ENCODE assay signal across 19 cellular contexts in the genomic region with DNA sequence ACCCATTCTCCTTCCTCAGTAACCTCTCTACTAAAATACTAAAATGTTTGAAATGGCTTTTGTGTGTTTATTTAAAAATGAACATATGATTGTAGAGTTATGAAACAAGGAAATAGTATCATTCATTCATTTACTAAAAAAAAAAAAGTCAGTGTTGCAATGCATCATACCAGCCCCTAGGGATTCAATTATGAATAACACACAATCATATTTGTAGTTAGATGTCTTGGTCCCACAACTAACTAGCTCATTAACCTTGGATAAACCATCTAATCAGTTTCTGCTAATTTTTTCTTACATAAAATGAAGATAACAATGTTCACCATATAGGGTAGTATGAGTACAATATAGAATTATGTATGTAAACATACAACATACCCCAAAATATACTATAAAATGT.
A peak's percentile ranks its signal among the peaks of the same experiment; 100 is the strongest.
DNase-seq lines count a peak whose midpoint lies in the region; ATAC-seq and TF ChIP-seq lines count a peak whose summit lies in the region.
"Had no signal": no experiment of that assay in that cellular context is flagged by ENCODE, and none has a peak within 500 bp of the region (broad histone marks: within the 10 kb centered on the region; RNA-seq: fewer than 3 reads in every experiment).

No MANE protein-coding gene starts in this region.

- H3K9me3 ChIP-seq in GM23248 (ENCODE audit: low read depth), result no peaks in the 10 kb centered on the region
- no peaks in the 10 kb centered on the region for H3K9me3 ChIP-seq in endodermal cell (ENCODE audit: control insufficient read depth, low read length)
- no peaks in the 10 kb centered on the region for H3K9me3 ChIP-seq in smooth muscle cell (replicated peaks; ENCODE audit: low read depth)
- H3K9me3 ChIP-seq: A549 had no signal

- H3K9me3 Mint-ChIP-seq in endodermal cell, result no peaks in the 10 kb centered on the region
- peaks cover 6% of the 10 kb centered on the region for H3K9me3 Mint-ChIP-seq in mesothelial cell of epicardium
- H3K9me3 Mint-ChIP-seq in activated CD4-positive, alpha-beta T cell treated with anti-CD3 and anti-CD28 coated beads for 36 hours (ENCODE audit: low read depth), result peaks cover 7% of the 10 kb centered on the region
- H3K9me3 Mint-ChIP-seq: GM23338 had no signal

- H3K27ac ChIP-seq in GM23248 (no peak overlapping the region), endodermal cell (ENCODE audit: low read depth, low read length) (no peak overlapping the region), smooth muscle cell (ENCODE audit: low read depth) (no peak overlapping the region)
- H3K27ac ChIP-seq: A549 had no signal

- H3K27ac Mint-ChIP-seq in endodermal cell, result no peak overlapping the region
- no peak overlapping the region for H3K27ac Mint-ChIP-seq in mesothelial cell of epicardium
- no peak overlapping the region for H3K27ac Mint-ChIP-seq in activated CD4-positive, alpha-beta T cell treated with anti-CD3 and anti-CD28 coated beads for 36 hours
- H3K27ac Mint-ChIP-seq: CD4-positive, alpha-beta memory T cell; GM23338; H9 had no signal

- DNase-seq in GM23248 (peak; percentile 5), endodermal cell (no peak), mesothelial cell of epicardium (ENCODE audit: low spot score in 2 of 2, unreplicated experiment in 2 of 2) (no peak), smooth muscle cell (lab: John Stamatoyannopoulos, UW; ENCODE audit: unreplicated experiment) (no peak), HuH-7 (ENCODE audit: low spot score) (no peak), NCI-H2081 treated with DMSO at 0.1 percent for 48 hours (lab: John Stamatoyannopoulos, UW) (no peak)
- no peak for DNase-seq in activated CD4-positive, alpha-beta T cell treated with anti-CD3 and anti-CD28 coated beads for 36 hours
- DNase-seq: 8988T; C1 segment of cervical spinal cord; Calu3; CD4-positive, alpha-beta memory T cell; COR-L47; DMS53; GF-D8; H9 had no signal

- ATAC-seq in activated CD4-positive, alpha-beta T cell treated with anti-CD3 and anti-CD28 coated beads for 36 hours, result no peak
- ATAC-seq in GM19467 (IDR thresholded peaks at IDR 0.05; ENCODE audit: unreplicated experiment), result no peak
- ATAC-seq: A549, HCT116 had no signal

- TF ChIP-seq CTCF in endodermal cell (conservative IDR thresholded peaks at IDR 0.05) (peak; percentile 53), mesothelial cell of epicardium (IDR thresholded peaks at IDR 0.05; ENCODE audit: unreplicated experiment) (peak; percentile 38), smooth muscle cell (IDR thresholded peaks at IDR 0.05; ENCODE audit: borderline replicate concordance, insufficient read depth, poor library complexity, severe bottlenecking) (peak; percentile 5)

- H3K4me1 ChIP-seq in GM23248 (ENCODE audit: insufficient read depth) (no peaks in the 10 kb centered on the region), endodermal cell (ENCODE audit: control insufficient read depth, insufficient read depth, low read length) (no peaks in the 10 kb centered on the region), smooth muscle cell (ENCODE audit: low read depth) (peaks cover 11% of the 10 kb centered on the region)
- H3K4me1 ChIP-seq: A549 had no signal

- H3K9ac ChIP-seq in GM23248 (no peak overlapping the region), endodermal cell (ENCODE audit: extremely low read depth, low read length, poor library complexity, severe bottlenecking) (no peak overlapping the region), smooth muscle cell (ENCODE audit: low read depth) (no peak overlapping the region)

- H3K4me3 Mint-ChIP-seq in endodermal cell (no peak overlapping the region), mesothelial cell of epicardium (no peak overlapping the region)
- no peak overlapping the region for H3K4me3 Mint-ChIP-seq in activated CD4-positive, alpha-beta T cell treated with anti-CD3 and anti-CD28 coated beads for 36 hours
- H3K4me3 Mint-ChIP-seq: CD4-positive, alpha-beta memory T cell; GM23338; H9 had no signal

- no peaks in the 10 kb centered on the region for H3K36me3 Mint-ChIP-seq in endodermal cell (ENCODE audit: low read depth)
- H3K36me3 Mint-ChIP-seq in mesothelial cell of epicardium, result no peaks in the 10 kb centered on the region
- H3K36me3 Mint-ChIP-seq in activated CD4-positive, alpha-beta T cell treated with anti-CD3 and anti-CD28 coated beads for 36 hours (ENCODE audit: low read depth), result no peaks in the 10 kb centered on the region
- H3K36me3 Mint-ChIP-seq: CD4-positive, alpha-beta memory T cell had no signal

- H2AFZ ChIP-seq in GM23248, result no peak overlapping the region
- no peak overlapping the region for H2AFZ ChIP-seq in smooth muscle cell (ENCODE audit: low read depth)
- H2AFZ ChIP-seq: GM23338 had no signal

- H3K4me1 Mint-ChIP-seq in endodermal cell, result peaks cover 6% of the 10 kb centered on the region
- no peaks in the 10 kb centered on the region for H3K4me1 Mint-ChIP-seq in mesothelial cell of epicardium
- H3K4me1 Mint-ChIP-seq in activated CD4-positive, alpha-beta T cell treated with anti-CD3 and anti-CD28 coated beads for 36 hours, result no peaks in the 10 kb centered on the region
- H3K4me1 Mint-ChIP-seq: CD4-positive, alpha-beta memory T cell had no signal

- H3K4me2 ChIP-seq in GM23248 (ENCODE audit: unreplicated experiment) (no peak overlapping the region), smooth muscle cell (no peak overlapping the region)
- H3K4me2 ChIP-seq: A549, GM23338 had no signal

- in situ Hi-C loops in GM23248 (cut with MboI), result no loop called here

- no peak overlapping the region for H3K4me3 ChIP-seq in GM23248
- H3K4me3 ChIP-seq in endodermal cell (ENCODE audit: low read length), result no peak overlapping the region
- no peak overlapping the region for H3K4me3 ChIP-seq in smooth muscle cell
- H3K4me3 ChIP-seq: A549, GM23338 had no signal

- H4K20me1 ChIP-seq in GM23248 (ENCODE audit: insufficient read depth), result no peaks in the 10 kb centered on the region
- no peaks in the 10 kb centered on the region for H4K20me1 ChIP-seq in smooth muscle cell (ENCODE audit: low read depth)

- H3K79me2 ChIP-seq in GM23248 (ENCODE audit: insufficient read depth) (no peaks in the 10 kb centered on the region), smooth muscle cell (ENCODE audit: low read depth) (no peaks in the 10 kb centered on the region)

- POLR2A ChIA-PET in activated CD4-positive, alpha-beta T cell treated with anti-CD3 and anti-CD28 coated beads for 36 hours (lab: Charles Lee), result no interaction called here

- no peaks in the 10 kb centered on the region for H3F3A ChIP-seq in GM23248 (ENCODE audit: insufficient read depth)
- no peaks in the 10 kb centered on the region for H3F3A ChIP-seq in smooth muscle cell (ENCODE audit: low read depth)

- H3K27me3 ChIP-seq in GM23248 (replicated peaks; ENCODE audit: insufficient read depth), result no peaks in the 10 kb centered on the region
- H3K27me3 ChIP-seq in endodermal cell (ENCODE audit: control insufficient read depth, insufficient read depth, low read length, poor library complexity, severe bottlenecking), result no peaks in the 10 kb centered on the region
- no peaks in the 10 kb centered on the region for H3K27me3 ChIP-seq in smooth muscle cell (ENCODE audit: low read depth)

- intact Hi-C loops in activated CD4-positive, alpha-beta T cell treated with anti-CD3 and anti-CD28 coated beads for 36 hours (cut with DNase I, micrococcal nuclease), result no loop called here

- H3K27me3 Mint-ChIP-seq in endodermal cell (ENCODE audit: insufficient read depth) (peaks cover 2% of the 10 kb centered on the region), mesothelial cell of epicardium (ENCODE audit: low read depth) (peaks cover 25% of the 10 kb centered on the region)
- H3K27me3 Mint-ChIP-seq in activated CD4-positive, alpha-beta T cell treated with anti-CD3 and anti-CD28 coated beads for 36 hours, result peaks cover 4% of the 10 kb centered on the region
- H3K27me3 Mint-ChIP-seq: CD4-positive, alpha-beta memory T cell had no signal

- no peaks in the 10 kb centered on the region for H3K36me3 ChIP-seq in GM23248 (ENCODE audit: low read depth)
- no peaks in the 10 kb centered on the region for H3K36me3 ChIP-seq in endodermal cell (ENCODE audit: control insufficient read depth, insufficient read depth, low read length)
- no peaks in the 10 kb centered on the region for H3K36me3 ChIP-seq in smooth muscle cell (ENCODE audit: low read depth)

- CTCF ChIA-PET in activated CD4-positive, alpha-beta T cell treated with anti-CD3 and anti-CD28 coated beads for 36 hours (lab: Charles Lee), result no interaction called here

- peaks cover 3% of the 10 kb centered on the region; the same call in 1 of the 2 replicates for H3K9me2 ChIP-seq in GM23248 (ENCODE audit: insufficient read depth)
